ENCODE assay signal across 10 cellular contexts in the genomic region with DNA sequence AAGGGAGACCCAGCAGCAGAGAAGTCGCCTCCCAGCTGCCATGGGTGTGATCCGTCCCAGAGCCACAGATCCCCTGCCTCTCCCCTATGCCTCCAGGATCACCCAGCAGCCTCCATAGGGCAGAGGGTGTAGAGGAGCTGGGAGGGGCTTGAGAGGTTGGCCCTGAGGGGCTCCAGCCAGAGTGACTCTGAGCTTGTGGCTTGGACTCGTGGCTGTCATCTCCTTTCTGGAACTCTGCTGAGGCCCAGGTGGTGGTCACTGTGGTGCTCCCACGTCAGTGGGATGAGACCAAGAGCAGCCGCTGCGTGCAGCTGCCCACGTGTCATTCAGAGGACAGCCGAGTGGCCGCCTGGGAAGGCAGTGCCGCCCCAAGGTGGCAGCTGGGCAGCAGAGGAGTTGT. TPM values are rescaled to one million over a fixed set of nuclear protein-coding genes. Genes with fewer than 3 reads are reported as not detected.
DNase-seq lines count a peak whose midpoint lies in the region; ATAC-seq and TF ChIP-seq lines count a peak whose summit lies in the region.
"Had no signal": no experiment of that assay in that cellular context is flagged by ENCODE, and none has a peak within 500 bp of the region (broad histone marks: within the 10 kb centered on the region; RNA-seq: fewer than 3 reads in every experiment).

No MANE protein-coding gene starts in this region.

- H3K27me3 ChIP-seq in CD4-positive, CD25-positive, alpha-beta regulatory T cell (ENCODE audit: control insufficient read depth, insufficient read depth, low read length): no peaks in the 10 kb centered on the region
- H3K27me3 ChIP-seq in GM23338 (ENCODE audit: insufficient read depth): no peaks in the 10 kb centered on the region
- H3K27me3 ChIP-seq in naive thymus-derived CD4-positive, alpha-beta T cell (ENCODE audit: control insufficient read depth in 2 of 2, insufficient read depth in 2 of 2, low read length in 2 of 2): no peaks in the 10 kb centered on the region

- H3K27ac ChIP-seq in CD4-positive, CD25-positive, alpha-beta regulatory T cell (ENCODE audit: insufficient read depth, low read length, poor library complexity, severe bottlenecking): peak overlapping the region; percentile 42
- H3K27ac ChIP-seq in GM23338 (ENCODE audit: low read depth): peak overlapping the region; percentile 10; the same call in 1 of the 2 replicates
- H3K27ac ChIP-seq in naive thymus-derived CD4-positive, alpha-beta T cell (ENCODE audit: low read depth, low read length): peak overlapping the region; percentile 88
- H3K27ac ChIP-seq: C4-2B, parathyroid adenoma had no signal

- intact Hi-C loops in activated T-helper 1 cell treated with anti-CD3 and anti-CD28 coated beads, Interleukin-12 subunit alpha, Interleukin-12 subunit beta, Interleukin-2, Interleukin-4 antibody, amounts not matched to agents 30 ng/mL and 10 ng/mL and 1 ng/mL, durations not matched to agents 14 hours and 24 hours and 36 hours (cut with micrococcal nuclease): loop anchor here (5.0 kb wide), 1 partner anchor 98 kb away; no protein-coding TSS in a partner anchor
- intact Hi-C loops in naive thymus-derived CD4-positive, alpha-beta T cell (cut with micrococcal nuclease): no loop called here

- TF ChIP-seq CTCF in GM23338 (conservative IDR thresholded peaks at IDR 0.05; ENCODE audit: low read depth in 2 of 2): no peak

- peaks cover 55% of the 10 kb centered on the region for H3K79me2 ChIP-seq in GM23338 (replicated peaks; ENCODE audit: insufficient read depth)

- POLR2A ChIA-PET in naive thymus-derived CD4-positive, alpha-beta T cell (lab: Charles Lee): interaction anchor here (5.5 to 7.4 kb wide), 2 partner anchors 13 to 33 kb away, joined by 86 to 119 read pairs; a partner anchor contains a TSS

- ATAC-seq in CD4-positive, CD25-positive, alpha-beta regulatory T cell (ENCODE audit: low read depth in 2 of 2): no peak
- no peak for ATAC-seq in GM23338
- ATAC-seq in naive thymus-derived CD4-positive, alpha-beta T cell: no peak
- no peak for ATAC-seq in GM18868 (IDR thresholded peaks at IDR 0.05; ENCODE audit: unreplicated experiment)

- no peaks in the 10 kb centered on the region for H3K27me3 Mint-ChIP-seq in CD4-positive, CD25-positive, alpha-beta regulatory T cell
- peaks cover 14% of the 10 kb centered on the region for H3K27me3 Mint-ChIP-seq in GM23338 (ENCODE audit: insufficient read depth, low read depth, poor library complexity)
- no peaks in the 10 kb centered on the region for H3K27me3 Mint-ChIP-seq in activated T-helper 1 cell treated with anti-CD3 and anti-CD28 coated beads, Interleukin-12 subunit alpha, Interleukin-12 subunit beta, Interleukin-2, Interleukin-4 antibody, amounts not matched to agents 30 ng/mL and 10 ng/mL and 1 ng/mL, durations not matched to agents 14 hours and 24 hours and 36 hours (ENCODE audit: insufficient read depth)
- H3K27me3 Mint-ChIP-seq in naive thymus-derived CD4-positive, alpha-beta T cell: no peaks in the 10 kb centered on the region

- DNase-seq in CD4-positive, CD25-positive, alpha-beta regulatory T cell: no peak
- DNase-seq in GM23338 (ENCODE audit: low spot score) (no peak), superior temporal gyrus (ENCODE audit: extremely low spot score) (no peak), NK-92 (lab: John Stamatoyannopoulos, UW; ENCODE audit: unreplicated experiment) (no peak)
- DNase-seq in activated T-helper 1 cell treated with anti-CD3 and anti-CD28 coated beads, Interleukin-12 subunit alpha, Interleukin-12 subunit beta, Interleukin-2, Interleukin-4 antibody, amounts not matched to agents 30 ng/mL and 10 ng/mL and 1 ng/mL, durations not matched to agents 14 hours and 24 hours and 36 hours (ENCODE audit: low spot score): no peak
- DNase-seq in naive thymus-derived CD4-positive, alpha-beta T cell: no peak
- DNase-seq: cortex of kidney had no signal

- H3K4me3 Mint-ChIP-seq in CD4-positive, CD25-positive, alpha-beta regulatory T cell: peak overlapping the region; percentile 84 to 99 (median 93)
- no peak overlapping the region for H3K4me3 Mint-ChIP-seq in GM23338
- H3K4me3 Mint-ChIP-seq in activated T-helper 1 cell treated with anti-CD3 and anti-CD28 coated beads, Interleukin-12 subunit alpha, Interleukin-12 subunit beta, Interleukin-2, Interleukin-4 antibody, amounts not matched to agents 30 ng/mL and 10 ng/mL and 1 ng/mL, durations not matched to agents 14 hours and 24 hours and 36 hours: peak overlapping the region; percentile 23
- H3K4me3 Mint-ChIP-seq in naive thymus-derived CD4-positive, alpha-beta T cell: peak overlapping the region; percentile 64 to 97 (median 92)

- peaks cover 23% of the 10 kb centered on the region for H3K36me3 Mint-ChIP-seq in CD4-positive, CD25-positive, alpha-beta regulatory T cell
- H3K36me3 Mint-ChIP-seq in GM23338 (ENCODE audit: low read depth): peaks cover 82% of the 10 kb centered on the region
- H3K36me3 Mint-ChIP-seq in activated T-helper 1 cell treated with anti-CD3 and anti-CD28 coated beads, Interleukin-12 subunit alpha, Interleukin-12 subunit beta, Interleukin-2, Interleukin-4 antibody, amounts not matched to agents 30 ng/mL and 10 ng/mL and 1 ng/mL, durations not matched to agents 14 hours and 24 hours and 36 hours (ENCODE audit: low read depth): peaks cover 45% of the 10 kb centered on the region
- peaks cover 8 to 48% (median 14%) of the 10 kb centered on the region in 5 donors for H3K36me3 Mint-ChIP-seq in naive thymus-derived CD4-positive, alpha-beta T cell

- H3K4me1 ChIP-seq in CD4-positive, CD25-positive, alpha-beta regulatory T cell (ENCODE audit: control insufficient read depth, insufficient read depth, low read length, poor library complexity, severe bottlenecking): peaks cover 79% of the 10 kb centered on the region
- peaks cover 4% of the 10 kb centered on the region; the same call in 1 of the 2 replicates for H3K4me1 ChIP-seq in GM23338 (ENCODE audit: insufficient read depth)
- peaks cover 37 to 54% of the 10 kb centered on the region in 2 donors for H3K4me1 ChIP-seq in naive thymus-derived CD4-positive, alpha-beta T cell (ENCODE audit: control insufficient read depth in 2 of 2, insufficient read depth in 2 of 2, low read length in 2 of 2)

- H3K36me3 ChIP-seq in CD4-positive, CD25-positive, alpha-beta regulatory T cell (ENCODE audit: control insufficient read depth, insufficient read depth, low read length): peaks cover 32% of the 10 kb centered on the region
- H3K36me3 ChIP-seq in GM23338 (ENCODE audit: insufficient read depth): peaks cover 56% of the 10 kb centered on the region
- H3K36me3 ChIP-seq in naive thymus-derived CD4-positive, alpha-beta T cell (ENCODE audit: control insufficient read depth in 2 of 3, insufficient read depth in 3 of 3, low read length in 3 of 3): peaks cover 0 to 44% (median 22%) of the 10 kb centered on the region in 3 experiments

- no peaks in the 10 kb centered on the region for H3K9me3 ChIP-seq in CD4-positive, CD25-positive, alpha-beta regulatory T cell (ENCODE audit: control insufficient read depth in 2 of 2, low read length in 2 of 2)
- H3K9me3 ChIP-seq in naive thymus-derived CD4-positive, alpha-beta T cell (ENCODE audit: control insufficient read depth in 2 of 3, low read length in 3 of 3): no peaks in the 10 kb centered on the region

- peaks cover 0 to 1% (median 0%) of the 10 kb centered on the region in 7 donors for H3K9me3 Mint-ChIP-seq in CD4-positive, CD25-positive, alpha-beta regulatory T cell
- H3K9me3 Mint-ChIP-seq in GM23338: no peaks in the 10 kb centered on the region; the same call in 2 of the 3 replicates
- no peaks in the 10 kb centered on the region for H3K9me3 Mint-ChIP-seq in activated T-helper 1 cell treated with anti-CD3 and anti-CD28 coated beads, Interleukin-12 subunit alpha, Interleukin-12 subunit beta, Interleukin-2, Interleukin-4 antibody, amounts not matched to agents 30 ng/mL and 10 ng/mL and 1 ng/mL, durations not matched to agents 14 hours and 24 hours and 36 hours
- peaks cover 0 to 2% (median 0%) of the 10 kb centered on the region in 11 donors for H3K9me3 Mint-ChIP-seq in naive thymus-derived CD4-positive, alpha-beta T cell

- CTCF ChIA-PET in naive thymus-derived CD4-positive, alpha-beta T cell (lab: Charles Lee): interaction anchor here (0.8 to 9.9 kb wide), 4 partner anchors 17 to 42 kb away, joined by 3 to 212 read pairs (median 8); no protein-coding TSS in a partner anchor

- peaks cover 47% of the 10 kb centered on the region for H4K20me1 ChIP-seq in GM23338 (replicated peaks; ENCODE audit: insufficient read depth)

- H3F3A ChIP-seq in GM23338 (replicated peaks; ENCODE audit: low read depth): peaks cover 33% of the 10 kb centered on the region

- H2AFZ ChIP-seq in GM23338: no peak overlapping the region
- H2AFZ ChIP-seq: parathyroid adenoma had no signal

- peaks cover 12 to 78% (median 39%) of the 10 kb centered on the region in 4 donors for H3K4me1 Mint-ChIP-seq in CD4-positive, CD25-positive, alpha-beta regulatory T cell
- peaks cover 14% of the 10 kb centered on the region for H3K4me1 Mint-ChIP-seq in GM23338
- H3K4me1 Mint-ChIP-seq in activated T-helper 1 cell treated with anti-CD3 and anti-CD28 coated beads, Interleukin-12 subunit alpha, Interleukin-12 subunit beta, Interleukin-2, Interleukin-4 antibody, amounts not matched to agents 30 ng/mL and 10 ng/mL and 1 ng/mL, durations not matched to agents 14 hours and 24 hours and 36 hours (ENCODE audit: low read depth): peaks cover 47% of the 10 kb centered on the region
- peaks cover 52 to 80% (median 56%) of the 10 kb centered on the region in 7 donors for H3K4me1 Mint-ChIP-seq in naive thymus-derived CD4-positive, alpha-beta T cell

- H3K27ac Mint-ChIP-seq in CD4-positive, CD25-positive, alpha-beta regulatory T cell: peak overlapping the region in 2 of 3 donors; percentile 90 to 100
- no peak overlapping the region; the same call in 1 of the 2 replicates for H3K27ac Mint-ChIP-seq in GM23338
- H3K27ac Mint-ChIP-seq in activated T-helper 1 cell treated with anti-CD3 and anti-CD28 coated beads, Interleukin-12 subunit alpha, Interleukin-12 subunit beta, Interleukin-2, Interleukin-4 antibody, amounts not matched to agents 30 ng/mL and 10 ng/mL and 1 ng/mL, durations not matched to agents 14 hours and 24 hours and 36 hours: peak overlapping the region; percentile 36
- peak overlapping the region in 7 of 9 donors; percentile 74 to 100 (median 89) for H3K27ac Mint-ChIP-seq in naive thymus-derived CD4-positive, alpha-beta T cell

- H3K4me2 ChIP-seq in GM23338: no peak overlapping the region

- H3K9me2 ChIP-seq in GM23338 (ENCODE audit: insufficient read depth): no peaks in the 10 kb centered on the region

- peak overlapping the region; percentile 32 for H3K4me3 ChIP-seq in CD4-positive, CD25-positive, alpha-beta regulatory T cell (ENCODE audit: low read depth, low read length)
- H3K4me3 ChIP-seq in GM23338: no peak overlapping the region
- H3K4me3 ChIP-seq in naive thymus-derived CD4-positive, alpha-beta T cell (ENCODE audit: low read length): no peak overlapping the region

RNA-seq across cellular contexts. Expression of a gene that starts 4.2 kb away (rescaled TPM):
- 111 TPM for total RNA-seq in CD4-positive, CD25-positive, alpha-beta regulatory T cell
- 10 to 100 TPM; 62.0 to 72.9 (median 66.6) TPM for polyA plus RNA-seq in CD4-positive, CD25-positive, alpha-beta regulatory T cell
- total RNA-seq in GM23338 (2014; rRNA removed; shearing (Covaris generic)): 120 and 136 TPM in 2 replicates
- 120 and 129 TPM in 2 replicates for polyA plus RNA-seq in GM23338 (2016; fragmentation: Nextera tagmentation; extraction: Ambion mirVana)
- 134 and 139 TPM in 2 replicates for total RNA-seq in activated T-helper 1 cell treated with anti-CD3 and anti-CD28 coated beads, Interleukin-12 subunit alpha, Interleukin-12 subunit beta, Interleukin-2, Interleukin-4 antibody, amounts not matched to agents 30 ng/mL and 10 ng/mL and 1 ng/mL, durations not matched to agents 14 hours and 24 hours and 36 hours
- 100 to 1,000 TPM; 100 to 165 (median 162) TPM for total RNA-seq in naive thymus-derived CD4-positive, alpha-beta T cell
- 100 to 1,000 TPM in 1 of 2 donors, 10 to 100 TPM in 1; 70.5 to 100 TPM for polyA plus RNA-seq in naive thymus-derived CD4-positive, alpha-beta T cell

RNA-seq across cellular contexts. Expression of a gene that starts 4.4 kb away (rescaled TPM):
- 19.6 TPM for total RNA-seq in CD4-positive, CD25-positive, alpha-beta regulatory T cell
- 10 to 100 TPM; 29.4 to 33.9 (median 31.0) TPM for polyA plus RNA-seq in CD4-positive, CD25-positive, alpha-beta regulatory T cell
- 45.1 and 64.4 TPM in 2 replicates for total RNA-seq in GM23338 (2014; rRNA removed; shearing (Covaris generic))
- 16.2 and 16.4 TPM in 2 replicates for polyA plus RNA-seq in GM23338 (2016; fragmentation: Nextera tagmentation; extraction: Ambion mirVana)
- 27.4 and 28.4 TPM in 2 replicates for total RNA-seq in activated T-helper 1 cell treated with anti-CD3 and anti-CD28 coated beads, Interleukin-12 subunit alpha, Interleukin-12 subunit beta, Interleukin-2, Interleukin-4 antibody, amounts not matched to agents 30 ng/mL and 10 ng/mL and 1 ng/mL, durations not matched to agents 14 hours and 24 hours and 36 hours
- 10 to 100 TPM; 20.0 to 41.1 (median 26.7) TPM for total RNA-seq in naive thymus-derived CD4-positive, alpha-beta T cell
- polyA plus RNA-seq in naive thymus-derived CD4-positive, alpha-beta T cell: 10 to 100 TPM; 34.9 to 44.7 TPM

RNA-seq across cellular contexts. Expression of a gene that starts 13.4 kb away (rescaled TPM):
- 36.7 TPM for total RNA-seq in CD4-positive, CD25-positive, alpha-beta regulatory T cell
- 10 to 100 TPM; 74.7 to 83.8 (median 78.3) TPM for polyA plus RNA-seq in CD4-positive, CD25-positive, alpha-beta regulatory T cell
- total RNA-seq in GM23338 (2014; rRNA removed; shearing (Covaris generic)): 54.4 and 68.3 TPM in 2 replicates
- 58.6 and 62.5 TPM in 2 replicates for polyA plus RNA-seq in GM23338 (2016; fragmentation: Nextera tagmentation; extraction: Ambion mirVana)
- total RNA-seq in activated T-helper 1 cell treated with anti-CD3 and anti-CD28 coated beads, Interleukin-12 subunit alpha, Interleukin-12 subunit beta, Interleukin-2, Interleukin-4 antibody, amounts not matched to agents 30 ng/mL and 10 ng/mL and 1 ng/mL, durations not matched to agents 14 hours and 24 hours and 36 hours: 136 and 140 TPM in 2 replicates
- total RNA-seq in naive thymus-derived CD4-positive, alpha-beta T cell: 100 to 1,000 TPM in 1 of 5 experiments, 10 to 100 TPM in 4; 29.5 to 103 (median 30.3) TPM
- 10 to 100 TPM; 51.1 to 62.1 TPM for polyA plus RNA-seq in naive thymus-derived CD4-positive, alpha-beta T cell

RNA-seq across cellular contexts. Expression of a gene that starts 41.4 kb away (rescaled TPM):
- total RNA-seq in CD4-positive, CD25-positive, alpha-beta regulatory T cell: 1.8 TPM
- 1 to 10 TPM in 3 of 4 donors, under 1 TPM in 1; 0.76 to 3.6 (median 1.8) TPM for polyA plus RNA-seq in CD4-positive, CD25-positive, alpha-beta regulatory T cell
- total RNA-seq in GM23338 (2014; rRNA removed; shearing (Covaris generic)): 1.6 and 3.1 TPM in 2 replicates
- 1.1 and 1.4 TPM in 2 replicates for polyA plus RNA-seq in GM23338 (2016; fragmentation: Nextera tagmentation; extraction: Ambion mirVana)
- total RNA-seq in activated T-helper 1 cell treated with anti-CD3 and anti-CD28 coated beads, Interleukin-12 subunit alpha, Interleukin-12 subunit beta, Interleukin-2, Interleukin-4 antibody, amounts not matched to agents 30 ng/mL and 10 ng/mL and 1 ng/mL, durations not matched to agents 14 hours and 24 hours and 36 hours: 2.5 and 5.5 TPM in 2 replicates
- total RNA-seq in naive thymus-derived CD4-positive, alpha-beta T cell: 1 to 10 TPM; 1.2 to 3.6 (median 1.4) TPM
- 1 to 10 TPM; 2.1 to 2.5 TPM for polyA plus RNA-seq in naive thymus-derived CD4-positive, alpha-beta T cell

Comparison
In these comparisons a context has a peak if more than half of its experiments do, and no peak if none do; other contexts are left out.
1. H3K27ac ChIP-seq: peak in every context shown above with its lines; median percentile 88 in naive thymus-derived CD4-positive, alpha-beta T cell; 42 in CD4-positive, CD25-positive, alpha-beta regulatory T cell; 10 in GM23338.